7 cellular contexts compared by ENCODE assay signal in genomic region chr12:124993568-124994434, GRCh38. TPM values are rescaled to one million over a fixed set of nuclear protein-coding genes. Genes with fewer than 3 reads are reported as not detected.
A peak's percentile ranks its signal among the peaks of the same experiment; 100 is the strongest.
DNase-seq lines count a peak whose midpoint lies in the region; ATAC-seq, FAIRE-seq and TF ChIP-seq lines count a peak whose summit lies in the region.

Gene BRI3BP, plus strand, starts transcription at chr12:124993645. Its CDS starts 146 bp downstream, at chr12:124993791.

- H3K27me3 Mint-ChIP-seq in WTC11 (ENCODE audit: low read depth): no peaks in the 10 kb centered on the region

- H3K27me3 ChIP-seq in bronchial epithelial cell (ENCODE audit: control insufficient read depth, insufficient read depth, low read length) (no peaks in the 10 kb centered on the region), kidney epithelial cell (ENCODE audit: control insufficient read depth, insufficient read depth, low read length) (no peaks in the 10 kb centered on the region)

- no peak for FAIRE-seq in bronchial epithelial cell (lab: Jason Lieb, UNC)

- ATAC-seq in HG02571 (IDR thresholded peaks at IDR 0.05; ENCODE audit: unreplicated experiment) (peak; percentile 51), WTC11 (peak; percentile 13)

- peak within 1 kb of the TSS; percentile 78 for H3K27ac Mint-ChIP-seq in WTC11

- POLR2A ChIA-PET in WTC11 (lab: Charles Lee): interaction anchor here (0.6 to 1.0 kb wide), 4 partner anchors 35 to 70 kb away, joined by 3 to 8 read pairs (median 3); no protein-coding TSS in a partner anchor

- peak within 1 kb of the TSS; percentile 86 for H3K4me3 Mint-ChIP-seq in WTC11

- H3K36me3 ChIP-seq in bronchial epithelial cell (ENCODE audit: control insufficient read depth, insufficient read depth, low read length): no peaks in the 10 kb centered on the region
- H3K36me3 ChIP-seq in kidney epithelial cell (ENCODE audit: control insufficient read depth, insufficient read depth, low read length): no peaks in the 10 kb centered on the region

- DNase-seq in NCI-H1092 (lab: John Stamatoyannopoulos, UW) (peak; percentile 40), WTC11 (ENCODE audit: low spot score) (peak; percentile 39), bronchial epithelial cell (ENCODE audit: low read depth) (peak; percentile 21), kidney epithelial cell (ENCODE audit: low read depth) (no peak)
- DNase-seq in stimulated activated CD4-positive, alpha-beta T cell treated with anti-CD3 and anti-CD28 coated beads, Interleukin-1b, Interleukin-23, amount 100 ng/mL, for 4 hours (ENCODE audit: low read depth in 2 of 2): peak; percentile 55 to 80

- H3K4me1 Mint-ChIP-seq in WTC11: peaks cover 24% of the 10 kb centered on the region

- TF ChIP-seq CTCF in WTC11 (IDR thresholded peaks at IDR 0.05): no peak
- TF ChIP-seq CTCF in bronchial epithelial cell (IDR thresholded peaks at IDR 0.05; ENCODE audit: insufficient read depth, low read length, severe bottlenecking): no peak
- TF ChIP-seq CTCF in kidney epithelial cell (IDR thresholded peaks at IDR 0.05; ENCODE audit: insufficient read depth, low read length, poor library complexity, severe bottlenecking): no peak

- H3K9me3 Mint-ChIP-seq in WTC11: no peaks in the 10 kb centered on the region

- peaks cover 2% of the 10 kb centered on the region; the same call in 1 of the 2 replicates for H3K36me3 Mint-ChIP-seq in WTC11

- H3K4me3 ChIP-seq in bronchial epithelial cell (ENCODE audit: low read depth, low read length): peak within 1 kb of the TSS; percentile 49
- H3K4me3 ChIP-seq in kidney epithelial cell (ENCODE audit: low read depth, low read length): peak within 1 kb of the TSS; percentile 67

- CTCF ChIA-PET in WTC11 (lab: Charles Lee): interaction anchor here (0.6 to 2.8 kb wide), 9 partner anchors 53 to 87 kb away, joined by 3 to 11 read pairs (median 4); partner anchors contain the start of gene AACS

- peak; percentile 74 for TF ChIP-seq POLR2A in GM15510 (IDR thresholded peaks at IDR 0.05; ENCODE audit: borderline replicate concordance, extremely low read depth, insufficient read length)

TF ChIP-seq in WTC11, 78 proteins besides CTCF, POLR2A, EP300 and RAD21 (continues in another document):
- TF ChIP-seq AR (CRISPR knock-in tag; IDR thresholded peaks at IDR 0.05) (no peak), ZNF121 (CRISPR knock-in tag; IDR thresholded peaks at IDR 0.05) (no peak; the same call in 1 of the 2 replicates), ZNF425 (CRISPR knock-in tag; conservative IDR thresholded peaks at IDR 0.05) (no peak), SMAD3 (CRISPR knock-in tag; IDR thresholded peaks at IDR 0.05; ENCODE audit: borderline replicate concordance) (no peak), FOXP1 (CRISPR knock-in tag; IDR thresholded peaks at IDR 0.05; ENCODE audit: borderline replicate concordance) (peak; percentile 16; the same call in 1 of the 2 replicates), CBFB (CRISPR knock-in tag; IDR thresholded peaks at IDR 0.05; ENCODE audit: low read depth) (no peak), TEAD1 (CRISPR knock-in tag; IDR thresholded peaks at IDR 0.05) (no peak), ZBTB21 (CRISPR knock-in tag; IDR thresholded peaks at IDR 0.05; ENCODE audit: borderline replicate concordance) (no peak), KAT7 (CRISPR knock-in tag; IDR thresholded peaks at IDR 0.05; ENCODE audit: borderline replicate concordance) (peak; percentile 70; the same call in 1 of the 2 replicates), ZNF138 (CRISPR knock-in tag; conservative IDR thresholded peaks at IDR 0.05) (no peak), PRRX2 (CRISPR knock-in tag; IDR thresholded peaks at IDR 0.05) (no peak), GRHL2 (CRISPR knock-in tag; IDR thresholded peaks at IDR 0.05; ENCODE audit: insufficient replicate concordance, severe bottlenecking) (no peak), ZNF317 (CRISPR knock-in tag; IDR thresholded peaks at IDR 0.05; ENCODE audit: borderline replicate concordance, low read depth) (no peak), ATF6 (CRISPR knock-in tag; IDR thresholded peaks at IDR 0.05) (no peak), NR1H2 (CRISPR knock-in tag; IDR thresholded peaks at IDR 0.05) (no peak), FOXK1 (CRISPR knock-in tag; IDR thresholded peaks at IDR 0.05) (no peak), ZNF396 (CRISPR knock-in tag; IDR thresholded peaks at IDR 0.05; ENCODE audit: borderline replicate concordance) (no peak), HMGXB4 (CRISPR knock-in tag; IDR thresholded peaks at IDR 0.05) (0 out of 2 replicates have a peak, but pooled peaks have one; percentile 18), JUN (CRISPR knock-in tag; IDR thresholded peaks at IDR 0.05) (no peak)

RNA-seq across cellular contexts. Expression of gene BRI3BP, which starts in this region (rescaled TPM):
- 11.5 to 11.9 TPM (median 11.8 TPM) in 3 replicates for total RNA-seq in WTC11 (2021)
- total RNA-seq in bronchial epithelial cell: 11.6 and 14.8 TPM in 2 replicates
- 6.0 and 7.3 TPM in 2 replicates for total RNA-seq in kidney epithelial cell
